In genomic region chr7:74042746-74043522, GRCh38 we compare ENCODE assay signal across 16 cellular contexts. TPM values are rescaled to one million over a fixed set of nuclear protein-coding genes. Genes with fewer than 3 reads are reported as not detected.
A peak's percentile ranks its signal among the peaks of the same experiment; 100 is the strongest.
DNase-seq lines count a peak whose midpoint lies in the region; ATAC-seq and TF ChIP-seq lines count a peak whose summit lies in the region.
"Had no signal": no experiment of that assay in that cellular context is flagged by ENCODE, and none has a peak within 500 bp of the region (broad histone marks: within the 10 kb centered on the region; RNA-seq: fewer than 3 reads in every experiment).

No MANE protein-coding gene starts in this region.

- no peaks in the 10 kb centered on the region for H3K9me2 ChIP-seq in OCI-LY7 (ENCODE audit: insufficient read depth, low read length)

- POLR2A ChIA-PET in OCI-LY7 (lab: Charles Lee), result no interaction called here

- TF ChIP-seq EP300 in gastroesophageal sphincter (IDR thresholded peaks at IDR 0.05), result no peak

- no TSS peak for BruUV-seq in OCI-LY7 (replicated peaks; lab: Mats Ljungman, UMichigan)

- no peak for TF ChIP-seq POLR2A in gastroesophageal sphincter (IDR thresholded peaks at IDR 0.05)

- DNase-seq in NCI-H69 (lab: John Stamatoyannopoulos, UW), result peak; percentile 85
- DNase-seq in posterior vena cava (ENCODE audit: low spot score), result peak; percentile 73
- no peak for DNase-seq in OCI-LY7 (ENCODE audit: low spot score)
- no peak for DNase-seq in SW480 (ENCODE audit: low spot score)
- DNase-seq: activated CD4-positive, alpha-beta T cell treated with anti-CD3 and anti-CD28 coated beads for 4 hours; activated naive CD4-positive, alpha-beta T cell; GOT3; MG63; NCI-H526; stimulated activated CD4-positive, alpha-beta T cell treated with anti-CD3 and anti-CD28 coated beads, Interleukin-15, amount 100 ng/mL, for 24 hours had no signal

- ATAC-seq in gastroesophageal sphincter, result no peak
- no peak for ATAC-seq in HG02798 (IDR thresholded peaks at IDR 0.05; ENCODE audit: poor library complexity, unreplicated experiment)
- ATAC-seq in GM19035 (IDR thresholded peaks at IDR 0.05; ENCODE audit: unreplicated experiment), result no peak
- ATAC-seq: stimulated activated memory B cell treated with anti-CD40 and anti-IgM and Interleukin-4, amounts not matched to agents 10 μg/mL and 1 μg/mL and 100 μg/mL, for 72 hours had no signal

- H3K4me3 ChIP-seq in gastroesophageal sphincter (no peak overlapping the region), OCI-LY7 (ENCODE audit: low read depth, low read length, poor library complexity, severe bottlenecking) (no peak overlapping the region)
- H3K4me3 ChIP-seq: MG63 had no signal

- CTCF ChIA-PET in OCI-LY7 (lab: Charles Lee; ENCODE audit: unreplicated experiment), result no interaction called here

- H2AFZ ChIP-seq in OCI-LY7 (ENCODE audit: low read length), result no peak overlapping the region

- no peaks in the 10 kb centered on the region for H4K20me1 ChIP-seq in OCI-LY7 (ENCODE audit: insufficient read depth, low read length)

- H3K4me1 ChIP-seq in gastroesophageal sphincter, result peaks cover 0 to 60% (median 3%) of the 10 kb centered on the region in 3 donors
- no peaks in the 10 kb centered on the region for H3K4me1 ChIP-seq in OCI-LY7 (ENCODE audit: insufficient read depth, low read length, poor library complexity, severe bottlenecking)

- H3K36me3 ChIP-seq in gastroesophageal sphincter (peaks cover 0 to 100% of the 10 kb centered on the region in 2 donors), OCI-LY7 (ENCODE audit: insufficient read depth, low read length) (no peaks in the 10 kb centered on the region)
- H3K36me3 ChIP-seq: MG63 had no signal

- H3K27ac ChIP-seq in C4-2B (peak overlapping the region; percentile 61), gastroesophageal sphincter (peak overlapping the region in 3 of 4 donors; percentile 49 to 53 (median 51)), OCI-LY7 (ENCODE audit: low read depth, low read length, poor library complexity, severe bottlenecking) (no peak overlapping the region)

- WGBS in gastroesophageal sphincter (ENCODE audit: low coverage in 1 of 2), 2 donors, result 37 to 55% methylated on average over 2 to 13 of the region's 24 CpGs

- intact Hi-C loops in posterior vena cava (cut with DNase I), result no loop called here
- intact Hi-C loops in OCI-LY7 (cut with micrococcal nuclease; ENCODE audit: unreplicated experiment), result no loop called here

- TF ChIP-seq CTCF in C4-2B (conservative IDR thresholded peaks at IDR 0.05) (no peak), gastroesophageal sphincter (IDR thresholded peaks at IDR 0.05) (no peak), OCI-LY7 (conservative IDR thresholded peaks at IDR 0.05; ENCODE audit: low read length) (no peak)

- no peak overlapping the region for H3K4me2 ChIP-seq in OCI-LY7 (ENCODE audit: low read length)

- no peaks in the 10 kb centered on the region for H3K79me2 ChIP-seq in OCI-LY7 (ENCODE audit: insufficient read depth, low read depth, low read length)

- H3K9me3 ChIP-seq in gastroesophageal sphincter (no peaks in the 10 kb centered on the region), OCI-LY7 (ENCODE audit: low read length) (no peaks in the 10 kb centered on the region)
- H3K9me3 ChIP-seq: MG63 had no signal

- no peaks in the 10 kb centered on the region for H3K27me3 ChIP-seq in gastroesophageal sphincter
- H3K27me3 ChIP-seq: MG63 had no signal

RNA-seq across cellular contexts. Expression of gene ELN, which starts 15.0 kb away (rescaled TPM):
- total RNA-seq in gastroesophageal sphincter, result 100 to 1,000 TPM; 316 to 703 (median 441) TPM
- 100 to 1,000 TPM; 354 to 999 TPM for total RNA-seq in posterior vena cava
- not detected in 2 replicates for total RNA-seq in OCI-LY7 (2014; rRNA removed; shearing (Covaris generic))
- not detected in 2 replicates for total RNA-seq in OCI-LY7 (2022)
- total RNA-seq: mononuclear cell had no signal

RNA-seq across cellular contexts. Expression of gene LIMK1, which starts 40.7 kb away (rescaled TPM):
- total RNA-seq in gastroesophageal sphincter, result 10 to 100 TPM in 3 of 4 donors, 1 to 10 TPM in 1; 7.2 to 20.6 (median 13.2) TPM
- total RNA-seq in posterior vena cava, result 10 to 100 TPM; 19.4 to 22.3 TPM
- 21.9 and 31.7 TPM in 2 replicates for total RNA-seq in OCI-LY7 (2014; rRNA removed; shearing (Covaris generic))
- total RNA-seq in OCI-LY7 (2022), result 59.7 and 67.3 TPM in 2 replicates

Comparison
In these comparisons a context has a peak if more than half of its experiments do, and no peak if none do; other contexts are left out.
1. DNase-seq: peak in NCI-H69 (single experiment) and posterior vena cava (single experiment); none in OCI-LY7 (single experiment) and SW480 (single experiment).
2. RNA of gene ELN, which starts 15.0 kb away (total RNA-seq): 354 to 999 TPM in posterior vena cava and 316 to 703 TPM in gastroesophageal sphincter; not detected in OCI-LY7; every median in the first group is over 100 times any median in the second.